Comparison of ENCODE assay signal across 20 cellular contexts in the genomic region with DNA sequence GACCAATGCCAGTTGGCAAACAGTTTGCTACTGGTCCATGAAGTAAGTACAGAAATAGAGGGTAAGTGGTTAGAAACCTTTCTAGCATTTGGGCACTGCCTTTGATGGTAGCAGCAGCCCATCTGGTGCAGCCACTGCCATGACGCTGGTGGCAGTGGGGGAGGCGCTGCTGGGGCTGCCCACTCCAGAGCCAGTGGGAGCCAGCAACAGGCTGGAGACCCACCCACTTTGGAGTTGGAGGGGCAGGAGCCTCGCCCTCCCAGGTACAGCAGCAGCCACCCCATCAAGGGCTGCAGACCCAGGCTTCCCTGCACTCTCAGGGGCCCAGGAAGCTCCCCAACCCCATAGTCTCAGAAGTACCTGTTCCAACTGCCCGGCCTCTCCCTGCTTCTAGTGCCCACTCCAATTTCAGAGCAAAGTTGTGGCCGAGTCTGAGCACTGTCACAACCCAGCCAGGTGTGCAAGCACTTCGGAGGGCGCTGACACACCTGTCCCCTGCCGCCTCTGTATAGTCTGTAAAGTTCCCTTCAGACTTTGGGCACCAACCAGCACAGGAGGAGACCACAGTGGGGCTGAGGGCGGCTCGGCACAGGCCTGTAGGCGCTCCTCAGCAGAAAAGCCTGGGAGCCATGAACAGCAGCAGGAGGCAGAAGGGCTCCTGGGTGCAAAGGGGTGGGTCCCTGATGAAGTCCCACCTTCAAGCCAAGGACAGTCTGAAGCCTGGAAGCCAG.
A peak's percentile ranks its signal among the peaks of the same experiment; 100 is the strongest.
DNase-seq lines count a peak whose midpoint lies in the region; ATAC-seq and TF ChIP-seq lines count a peak whose summit lies in the region.
"Had no signal": no experiment of that assay in that cellular context is flagged by ENCODE, and none has a peak within 500 bp of the region (broad histone marks: within the 10 kb centered on the region; RNA-seq: fewer than 3 reads in every experiment).

No MANE protein-coding gene starts in this region.

- DNase-seq in Right ventricle myocardium inferior (ENCODE audit: missing footprints) (no peak), left ventricle myocardium superior (no peak), NCI-H446 treated with DMSO at 0.1 percent for 48 hours (lab: John Stamatoyannopoulos, UW) (peak; percentile 43), left lung (no peak), upper lobe of left lung (peak; percentile 47 to 50), HK-2 (ENCODE audit: unreplicated experiment) (no peak), GM23248 (no peak)
- DNase-seq: BE2C, DND-41, GOT3, MM.1S, NCI-H1048, NCI-H1417 treated with DMSO at 0.1 percent for 48 hours, NCI-H187, NCI-H748 treated with DMSO at 0.1 percent for 48 hours, Peyer's patch had no signal

- H3K36me3 ChIP-seq in left lung (no peaks in the 10 kb centered on the region), upper lobe of left lung (no peaks in the 10 kb centered on the region), GM23248 (ENCODE audit: low read depth) (no peaks in the 10 kb centered on the region)
- H3K36me3 ChIP-seq: BE2C, Peyer's patch had no signal

- no peak overlapping the region for H3K9ac ChIP-seq in GM23248

- ATAC-seq in Right ventricle myocardium inferior = peak; percentile 15
- no peak for ATAC-seq in left ventricle myocardium superior
- ATAC-seq in left lung = peak; percentile 34
- peak in 1 of 2 donors; percentile 25 for ATAC-seq in upper lobe of left lung (ENCODE audit: low FRiP score in 2 of 2)
- no peak for ATAC-seq in GM21717 (IDR thresholded peaks at IDR 0.05; ENCODE audit: unreplicated experiment)
- ATAC-seq: GM12878, K562 had no signal

- H3K4me2 ChIP-seq in GM23248 (ENCODE audit: unreplicated experiment) = no peak overlapping the region
- H3K4me2 ChIP-seq: A549 had no signal

- intact Hi-C loops in Right ventricle myocardium inferior (cut with DNase I) (no loop called here), left ventricle myocardium superior (cut with micrococcal nuclease) (no loop called here), left lung (cut with DNase I) (no loop called here)

- no peak for TF ChIP-seq EP300 in upper lobe of left lung (IDR thresholded peaks at IDR 0.05)

- H3K4me3 ChIP-seq in left lung (no peak overlapping the region), upper lobe of left lung (no peak overlapping the region), GM23248 (no peak overlapping the region)
- H3K4me3 ChIP-seq: A549, GM12878, K562, Peyer's patch had no signal

- in situ Hi-C loops in GM23248 (cut with MboI) = no loop called here

- H3K79me2 ChIP-seq in GM23248 (ENCODE audit: insufficient read depth) = no peaks in the 10 kb centered on the region

- H3K9me2 ChIP-seq in GM23248 (ENCODE audit: insufficient read depth) = no peaks in the 10 kb centered on the region

- no peaks in the 10 kb centered on the region for H3F3A ChIP-seq in GM23248 (ENCODE audit: insufficient read depth)

- TF ChIP-seq POLR2A in upper lobe of left lung (IDR thresholded peaks at IDR 0.05) = no peak

- no peaks in the 10 kb centered on the region for H4K20me1 ChIP-seq in GM23248 (ENCODE audit: insufficient read depth)

- WGBS in upper lobe of left lung, 2 donors = 74 to 78% methylated on average over 4 to 11 of the region's 11 CpGs
- WGBS in GM23248 (ENCODE audit: low coverage in 1 of 2, low lambda C conversion rate in 2 of 2, missing lambda C conversion rate in 2 of 2), 2 experiments = 91% methylated on average over 10 to 11 of the region's 11 CpGs

- TF ChIP-seq CTCF in left lung (IDR thresholded peaks at IDR 0.05) = no peak
- no peak for TF ChIP-seq CTCF in upper lobe of left lung (IDR thresholded peaks at IDR 0.05)

- no peak overlapping the region for H2AFZ ChIP-seq in GM23248

- H3K4me1 ChIP-seq in left lung (no peaks in the 10 kb centered on the region), upper lobe of left lung (peaks cover 0 to 14% (median 2%) of the 10 kb centered on the region in 4 donors), GM23248 (ENCODE audit: insufficient read depth) (peaks cover 4% of the 10 kb centered on the region; the same call in 1 of the 2 replicates)
- H3K4me1 ChIP-seq: Peyer's patch had no signal

- H3K27ac ChIP-seq in left lung (no peak overlapping the region), upper lobe of left lung (peak overlapping the region in 2 of 4 donors; percentile 15 to 26), GM23248 (no peak overlapping the region)
- H3K27ac ChIP-seq: A549, Peyer's patch had no signal

- no peaks in the 10 kb centered on the region for H3K9me3 ChIP-seq in left lung
- no peaks in the 10 kb centered on the region for H3K9me3 ChIP-seq in upper lobe of left lung
- H3K9me3 ChIP-seq in GM23248 (ENCODE audit: low read depth) = no peaks in the 10 kb centered on the region
- H3K9me3 ChIP-seq: A549, BE2C, Peyer's patch had no signal

- no peaks in the 10 kb centered on the region for H3K27me3 ChIP-seq in left lung
- no peaks in the 10 kb centered on the region for H3K27me3 ChIP-seq in upper lobe of left lung
- H3K27me3 ChIP-seq in GM23248 (replicated peaks; ENCODE audit: insufficient read depth) = no peaks in the 10 kb centered on the region
- H3K27me3 ChIP-seq: BE2C, Peyer's patch had no signal

Comparison
In these comparisons a context has a peak if more than half of its experiments do, and no peak if none do; other contexts are left out.
1. ATAC-seq: peak in Right ventricle myocardium inferior (single experiment) and left lung (single experiment); none in left ventricle myocardium superior (single experiment) and GM21717 (single experiment).
2. DNase-seq: peak in NCI-H446 treated with DMSO at 0.1 percent for 48 hours (single experiment) and upper lobe of left lung (2 of 2); none in Right ventricle myocardium inferior (single experiment), left ventricle myocardium superior (single experiment), left lung (0 of 2), HK-2 (single experiment) and GM23248 (single experiment).